ENCODE assay signal across 19 cellular contexts in the genomic region with DNA sequence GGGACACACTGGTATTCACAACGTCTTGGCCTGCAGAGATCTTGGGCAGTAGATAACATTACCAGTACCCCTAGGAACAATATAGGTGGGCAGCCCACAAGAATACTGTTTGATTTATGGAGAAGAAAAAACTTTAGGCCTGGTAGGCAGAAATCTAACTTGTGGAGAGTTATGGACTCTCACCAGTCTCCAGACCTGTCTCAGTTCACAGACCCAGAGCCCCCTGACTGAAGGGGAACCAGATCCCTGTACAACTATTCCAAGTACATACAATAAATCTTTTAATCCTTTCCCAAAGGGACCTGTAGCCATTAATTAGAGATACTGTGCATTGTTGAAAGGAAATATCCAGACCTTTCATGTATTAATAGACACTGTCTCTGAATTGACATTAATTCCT.
DNase-seq lines count a peak whose midpoint lies in the region; ATAC-seq, FAIRE-seq and TF ChIP-seq lines count a peak whose summit lies in the region.
"Had no signal": no experiment of that assay in that cellular context is flagged by ENCODE, and none has a peak within 500 bp of the region (broad histone marks: within the 10 kb centered on the region; RNA-seq: fewer than 3 reads in every experiment).

No MANE protein-coding gene starts in this region.

- H3K4me3 Mint-ChIP-seq in naive thymus-derived CD4-positive, alpha-beta T cell, result no peak overlapping the region
- H3K4me3 Mint-ChIP-seq: B cell; CD8-positive, alpha-beta T cell; HFFc6 had no signal

- intact Hi-C loops in K562 (cut with micrococcal nuclease) (no loop called here), right cardiac atrium (cut with DNase I) (no loop called here)
- intact Hi-C loops in naive thymus-derived CD4-positive, alpha-beta T cell (cut with micrococcal nuclease), result no loop called here

- H3K9me3 ChIP-seq in K562 (replicated peaks; ENCODE audit: control insufficient read depth, insufficient read depth, low read depth, low read length) (no peaks in the 10 kb centered on the region), right cardiac atrium (ENCODE audit: control insufficient read depth, low read length) (no peaks in the 10 kb centered on the region)
- H3K9me3 ChIP-seq in naive thymus-derived CD4-positive, alpha-beta T cell (ENCODE audit: control insufficient read depth in 2 of 3, low read length in 3 of 3), result no peaks in the 10 kb centered on the region

- DNase-seq in NCI-H82 (lab: John Stamatoyannopoulos, UW) (peak; percentile 46), K562 (ENCODE audit: extremely low read depth in 1 of 4, low spot score in 3 of 4) (no peak), left kidney (ENCODE audit: low read depth, low spot score) (peak; percentile 51), right cardiac atrium (no peak), cortex of kidney (lab: John Stamatoyannopoulos, UW) (no peak)
- DNase-seq in naive thymus-derived CD4-positive, alpha-beta T cell, result no peak
- DNase-seq: CD8-positive, alpha-beta T cell; DMS 273 treated with DMSO at 0.1 percent for 48 hours; DMS53; DND-41; EL; GOT3; H7; HFFc6 had no signal

- peak overlapping the region; percentile 24; the same call in 1 of the 2 replicates for H3K4me2 ChIP-seq in K562 (ENCODE audit: insufficient read depth, low read length)
- H3K4me2 ChIP-seq: BLaER1 treated with 17β-estradiol and CSF1 and Interleukin-3, amounts not matched to agents 10 nM and 100 nM had no signal

- H3K36me3 Mint-ChIP-seq in naive thymus-derived CD4-positive, alpha-beta T cell, result peaks cover 0 to 56% (median 27%) of the 10 kb centered on the region in 5 donors

- no TSS peak for BruUV-seq in K562 (replicated peaks; lab: Mats Ljungman, UMichigan)

- POLR2A ChIA-PET in K562 (lab: Yijun Ruan, JAX), result no interaction called here
- POLR2A ChIA-PET in naive thymus-derived CD4-positive, alpha-beta T cell (lab: Charles Lee), result no interaction called here

- no peaks in the 10 kb centered on the region for H3K36me3 ChIP-seq in K562 (ENCODE audit: control insufficient read depth, insufficient read depth, low read length)
- no peaks in the 10 kb centered on the region for H3K36me3 ChIP-seq in naive thymus-derived CD4-positive, alpha-beta T cell (ENCODE audit: control insufficient read depth in 2 of 3, insufficient read depth in 3 of 3, low read length in 3 of 3)

- WGBS in K562 (ENCODE audit: insufficient coverage, low coverage, missing lambda C conversion rate), result 0% methylated on average over 1 of the region's 1 CpG
- 73% methylated on average over 1 of the region's 1 CpG for WGBS in right cardiac atrium

- TF ChIP-seq EP300 in K562 (IDR thresholded peaks at IDR 0.05; ENCODE audit: low read length), result no peak

- no peaks in the 10 kb centered on the region for H3K79me2 ChIP-seq in K562 (ENCODE audit: control insufficient read depth, insufficient read depth, low read length)

- H3K9me1 ChIP-seq in K562 (ENCODE audit: control insufficient read depth, insufficient read depth, low read length), result no peaks in the 10 kb centered on the region

- H4K20me1 ChIP-seq in K562 (replicated peaks; ENCODE audit: control insufficient read depth, insufficient read depth, low read length), result no peaks in the 10 kb centered on the region

- TF ChIP-seq CTCF in K562 (IDR thresholded peaks at IDR 0.05 in 2 of 3, conservative IDR thresholded peaks at IDR 0.05 in 1 of 3; ENCODE audit: insufficient read depth in 2 of 3, low read depth in 1 of 3, low read length in 3 of 3), result no peak

- no peak for TF ChIP-seq RAD21 in K562 (CRISPR knock-in tag; conservative IDR thresholded peaks at IDR 0.05 in 1 of 2, IDR thresholded peaks at IDR 0.05 in 1 of 2)

- H3K27me3 Mint-ChIP-seq in naive thymus-derived CD4-positive, alpha-beta T cell, result no peaks in the 10 kb centered on the region
- H3K27me3 Mint-ChIP-seq: B cell had no signal

- TF ChIP-seq POLR2A in K562 (conservative IDR thresholded peaks at IDR 0.05), result no peak

- CTCF ChIA-PET in K562 (lab: Yijun Ruan, JAX; ENCODE audit: low intra/inter-chr PET ratio), result no interaction called here
- CTCF ChIA-PET in naive thymus-derived CD4-positive, alpha-beta T cell (lab: Charles Lee), result no interaction called here

- H3K27me3 ChIP-seq in K562 (ENCODE audit: control insufficient read depth in 2 of 2, insufficient read depth in 2 of 2, low read length in 2 of 2), result no peaks in the 10 kb centered on the region
- H3K27me3 ChIP-seq in right cardiac atrium (ENCODE audit: control insufficient read depth, insufficient read depth), result no peaks in the 10 kb centered on the region
- no peaks in the 10 kb centered on the region for H3K27me3 ChIP-seq in naive thymus-derived CD4-positive, alpha-beta T cell (ENCODE audit: control insufficient read depth in 2 of 2, insufficient read depth in 2 of 2, low read length in 2 of 2)
- H3K27me3 ChIP-seq: BLaER1 treated with 17β-estradiol and CSF1 and Interleukin-3, amounts not matched to agents 10 nM and 100 nM had no signal

- H3K4me1 ChIP-seq in K562 (replicated peaks in 1 of 2; ENCODE audit: control insufficient read depth in 2 of 2, insufficient read depth in 2 of 2, low read length in 2 of 2) (peaks cover 0 to 22% of the 10 kb centered on the region in 2 experiments; a peak in 3 of 5 replicates), right cardiac atrium (ENCODE audit: control insufficient read depth, insufficient read depth, low read length) (no peaks in the 10 kb centered on the region)
- no peaks in the 10 kb centered on the region for H3K4me1 ChIP-seq in naive thymus-derived CD4-positive, alpha-beta T cell (ENCODE audit: control insufficient read depth in 2 of 2, insufficient read depth in 2 of 2, low read length in 2 of 2)

- in situ Hi-C loops in K562 (cut with MboI), result no loop called here

- ATAC-seq in K562 (peak; percentile 57), right cardiac atrium (no peak)
- ATAC-seq in naive thymus-derived CD4-positive, alpha-beta T cell, result no peak
- ATAC-seq: CD8-positive, alpha-beta T cell; GM12878; HCT116 had no signal

- peak overlapping the region; percentile 8; the same call in 1 of the 2 replicates for H2AFZ ChIP-seq in K562 (ENCODE audit: low read depth, low read length)

- H3K4me3 ChIP-seq in K562, result no peak overlapping the region
- no peak overlapping the region for H3K4me3 ChIP-seq in right cardiac atrium (ENCODE audit: low read length)
- H3K4me3 ChIP-seq in naive thymus-derived CD4-positive, alpha-beta T cell (ENCODE audit: low read length), result no peak overlapping the region
- H3K4me3 ChIP-seq: BLaER1 treated with 17β-estradiol and CSF1 and Interleukin-3, amounts not matched to agents 10 nM and 100 nM; GM12878 had no signal

- no peak overlapping the region for H3K27ac ChIP-seq in K562 (ENCODE audit: extremely low read depth, low read depth, low read length)
- H3K27ac ChIP-seq in right cardiac atrium (ENCODE audit: low read length), result no peak overlapping the region
- H3K27ac ChIP-seq in naive thymus-derived CD4-positive, alpha-beta T cell (ENCODE audit: low read depth, low read length), result no peak overlapping the region
- H3K27ac ChIP-seq: BLaER1 treated with 17β-estradiol and CSF1 and Interleukin-3, amounts not matched to agents 10 nM and 100 nM had no signal

- no peak for FAIRE-seq in K562 (lab: Jason Lieb, UNC)
- FAIRE-seq: GM12878, HTR-8/SVneo had no signal

- peaks cover 0 to 9% (median 0%) of the 10 kb centered on the region in 7 donors for H3K4me1 Mint-ChIP-seq in naive thymus-derived CD4-positive, alpha-beta T cell

- H3K27ac Mint-ChIP-seq in naive thymus-derived CD4-positive, alpha-beta T cell, result peak overlapping the region in 2 of 9 donors; percentile 17 to 37
- H3K27ac Mint-ChIP-seq: B cell; CD8-positive, alpha-beta T cell; HFFc6 had no signal

- no peak overlapping the region for H3K9ac ChIP-seq in K562 (ENCODE audit: insufficient read depth in 1 of 2, low read depth in 2 of 2, low read length in 2 of 2)
- H3K9ac ChIP-seq: BLaER1 treated with 17β-estradiol and CSF1 and Interleukin-3, amounts not matched to agents 10 nM and 100 nM had no signal

- H3K9me3 Mint-ChIP-seq in naive thymus-derived CD4-positive, alpha-beta T cell, result peaks cover 0 to 13% (median 2%) of the 10 kb centered on the region in 11 donors
- H3K9me3 Mint-ChIP-seq: HFFc6 had no signal

TF ChIP-seq in K562, 482 proteins besides CTCF, POLR2A, EP300 and RAD21 (continues in another document):
- TF ChIP-seq TFAM (CRISPR knock-in tag; conservative IDR thresholded peaks at IDR 0.05), result no peak
- TF ChIP-seq SMARCC2 (IDR thresholded peaks at IDR 0.05; ENCODE audit: low read depth), result no peak
- no peak for TF ChIP-seq CREB3 (tag; conservative IDR thresholded peaks at IDR 0.05; ENCODE audit: low read depth)
- no peak for TF ChIP-seq U2AF1 (optimal IDR thresholded peaks at IDR 0.05; ENCODE audit: low read depth, low read length)
- TF ChIP-seq SOX6 (IDR thresholded peaks at IDR 0.05), result no peak

Comparison
In these comparisons a context has a peak if more than half of its experiments do, and no peak if none do; other contexts are left out.
1. DNase-seq: peak in NCI-H82 (single experiment) and left kidney (single experiment); none in K562 (0 of 4), right cardiac atrium (0 of 3), cortex of kidney (single experiment) and naive thymus-derived CD4-positive, alpha-beta T cell (0 of 9).